In genomic region chr10:29627201-29628105, GRCh38 we compare ENCODE assay signal across 16 cellular contexts. TPM values are rescaled to one million over a fixed set of nuclear protein-coding genes. Genes with fewer than 3 reads are reported as not detected.
A peak's percentile ranks its signal among the peaks of the same experiment; 100 is the strongest.
DNase-seq lines count a peak whose midpoint lies in the region; ATAC-seq, FAIRE-seq and TF ChIP-seq lines count a peak whose summit lies in the region.
"Had no signal": no experiment of that assay in that cellular context is flagged by ENCODE, and none has a peak within 500 bp of the region (broad histone marks: within the 10 kb centered on the region; RNA-seq: fewer than 3 reads in every experiment).

No MANE protein-coding gene starts in this region.

- in situ Hi-C loops in HepG2 (cut with HindIII; ENCODE audit: extremely low pct_ligation_motif_present, low pct_unique_long_range_greater_than_20kb), result no loop called here

- H3K4me1 Mint-ChIP-seq in HFFc6 (ENCODE audit: low read depth) (peaks cover 9% of the 10 kb centered on the region), MCF 10A (ENCODE audit: insufficient read depth, unreplicated experiment) (peaks cover 36% of the 10 kb centered on the region)

- H3K27ac ChIP-seq in A673 (ENCODE audit: low read depth, low read length, poor library complexity, severe bottlenecking), result peak overlapping the region; percentile 18
- no peak overlapping the region for H3K27ac ChIP-seq in HepG2 (ENCODE audit: extremely low read length, insufficient read depth, low read length)
- H3K27ac ChIP-seq: BLaER1, pancreas had no signal

- H3K4me2 ChIP-seq in HepG2 (ENCODE audit: low read depth, low read length), result no peak overlapping the region
- H3K4me2 ChIP-seq: BLaER1 had no signal

- H3K4me3 Mint-ChIP-seq in HFFc6, result no peak overlapping the region
- peak overlapping the region; percentile 53 for H3K4me3 Mint-ChIP-seq in MCF 10A (ENCODE audit: unreplicated experiment)
- H3K4me3 Mint-ChIP-seq: activated CD4-positive, alpha-beta T cell treated with anti-CD3 and anti-CD28 coated beads, Interleukin-2, amount 10 ng/mL, durations not matched to agents 7 days and 5 days; central memory CD8-positive, alpha-beta T cell had no signal

- intact Hi-C loops in A673 (cut with micrococcal nuclease; ENCODE audit: unreplicated experiment) (no loop called here), MCF 10A (cut with micrococcal nuclease) (no loop called here), HepG2 (cut with micrococcal nuclease; ENCODE audit: unreplicated experiment) (no loop called here)

- no peaks in the 10 kb centered on the region; the same call in 1 of the 2 replicates for H4K20me1 ChIP-seq in HepG2 (ENCODE audit: insufficient read depth, low read length)
- H4K20me1 ChIP-seq: BLaER1 had no signal

- H3K27ac Mint-ChIP-seq in HFFc6, result no peak overlapping the region
- peak overlapping the region; percentile 68 for H3K27ac Mint-ChIP-seq in MCF 10A (ENCODE audit: low read depth, unreplicated experiment)
- H3K27ac Mint-ChIP-seq: activated CD4-positive, alpha-beta T cell treated with anti-CD3 and anti-CD28 coated beads, Interleukin-2, amount 10 ng/mL, durations not matched to agents 7 days and 5 days had no signal

- no peaks in the 10 kb centered on the region for H3K36me3 ChIP-seq in A673 (ENCODE audit: insufficient read depth, low read length, poor library complexity, severe bottlenecking)
- H3K36me3 ChIP-seq in HepG2 (replicated peaks in 1 of 2; ENCODE audit: control insufficient read depth in 1 of 2, insufficient read depth in 2 of 2, low read length in 2 of 2), result no peaks in the 10 kb centered on the region
- H3K36me3 ChIP-seq: pancreas had no signal

- no peak for ATAC-seq in HepG2
- ATAC-seq: pancreas had no signal

- no peaks in the 10 kb centered on the region for H3K79me2 ChIP-seq in HepG2 (ENCODE audit: insufficient read depth, low read length)

- no peaks in the 10 kb centered on the region for H3K27me3 ChIP-seq in A673 (replicated peaks; ENCODE audit: insufficient read depth, low read depth, low read length, poor library complexity)
- H3K27me3 ChIP-seq in HepG2 (ENCODE audit: control insufficient read depth in 1 of 2, insufficient read depth in 2 of 2, low read length in 2 of 2), result no peaks in the 10 kb centered on the region
- H3K27me3 ChIP-seq: BLaER1, pancreas had no signal

- H3K9me3 ChIP-seq in A673 (ENCODE audit: low read depth, low read length, poor library complexity, severe bottlenecking), result no peaks in the 10 kb centered on the region
- no peaks in the 10 kb centered on the region for H3K9me3 ChIP-seq in HepG2 (ENCODE audit: low read length)
- H3K9me3 ChIP-seq: BLaER1, pancreas had no signal

- H3K9ac ChIP-seq in HepG2 (ENCODE audit: insufficient read depth, low read depth, low read length), result no peak overlapping the region
- H3K9ac ChIP-seq: BLaER1 had no signal

- peak; percentile 32 for DNase-seq in A673 (ENCODE audit: low spot score)
- peak; percentile 10 for DNase-seq in HFFc6
- DNase-seq in MCF 10A (ENCODE audit: unreplicated experiment), result peak; percentile 41
- DNase-seq in HepG2 (ENCODE audit: low spot score), result no peak
- DNase-seq in NCI-H2227 treated with DMSO at 0.1 percent for 48 hours (lab: John Stamatoyannopoulos, UW), result no peak
- DNase-seq in NCI-H446 treated with DMSO at 0.1 percent for 48 hours (lab: John Stamatoyannopoulos, UW), result no peak
- no peak for DNase-seq in NOMO-1 (lab: John Stamatoyannopoulos, UW; ENCODE audit: unreplicated experiment in 2 of 2)
- no peak for DNase-seq in GM19240 (ENCODE audit: insufficient read length, low spot score)
- DNase-seq: activated CD4-positive, alpha-beta T cell treated with anti-CD3 and anti-CD28 coated beads, Interleukin-2, amount 10 ng/mL, durations not matched to agents 7 days and 5 days; activated effector memory CD4-positive, alpha-beta T cell treated with Interleukin-2 at 50 U/mL for 16 hours; head of caudate nucleus; Kasumi-1; pancreas; substantia nigra had no signal

- WGBS in HepG2 (ENCODE audit: low lambda C conversion rate), result 74% methylated on average over 7 of the region's 7 CpGs

- POLR2A ChIA-PET in A673 (lab: Charles Lee; ENCODE audit: low non-redundant PET), result no interaction called here
- POLR2A ChIA-PET in MCF 10A (lab: Yijun Ruan, JAX), result interaction anchor here (0.8 to 3.9 kb wide), 3 partner anchors 7 to 320 kb away, joined by 3 to 24 read pairs (median 4); partner anchors contain the start of gene SVIL
- POLR2A ChIA-PET in HepG2 (lab: Yijun Ruan, JAX), result interaction anchor here (2.0 kb wide), 1 partner anchor 9 kb away, joined by 11 read pairs; no protein-coding TSS in a partner anchor

- H3K36me3 Mint-ChIP-seq in HFFc6 (ENCODE audit: low read depth) (no peaks in the 10 kb centered on the region), MCF 10A (ENCODE audit: insufficient read depth, unreplicated experiment) (peaks cover 12% of the 10 kb centered on the region)

- H3K27me3 Mint-ChIP-seq in HFFc6 (ENCODE audit: insufficient read depth) (peaks cover 18% of the 10 kb centered on the region), MCF 10A (ENCODE audit: insufficient read depth, unreplicated experiment) (no peaks in the 10 kb centered on the region)
- H3K27me3 Mint-ChIP-seq: activated CD4-positive, alpha-beta T cell treated with anti-CD3 and anti-CD28 coated beads, Interleukin-2, amount 10 ng/mL, durations not matched to agents 7 days and 5 days; central memory CD8-positive, alpha-beta T cell had no signal

- CTCF ChIA-PET in A673 (lab: Charles Lee) (no interaction called here), MCF 10A (lab: Yijun Ruan, JAX) (interaction anchor here (0.6 to 1.2 kb wide), 2 partner anchors 99 to 109 kb away, joined by 4 read pairs; no protein-coding TSS in a partner anchor), HepG2 (lab: Yijun Ruan, JAX; ENCODE audit: low intra/inter-chr PET ratio, low total read pairs) (no interaction called here)

- TF ChIP-seq RAD21 in HepG2 (CRISPR knock-in tag; IDR thresholded peaks at IDR 0.05), result no peak

- no peak for TF ChIP-seq POLR2A in HepG2 (IDR thresholded peaks at IDR 0.05; ENCODE audit: insufficient read depth in 1 of 2, low read depth in 2 of 2, low read length in 2 of 2)

- H2AFZ ChIP-seq in HepG2 (ENCODE audit: low read length), result no peak overlapping the region

- H3K4me1 ChIP-seq in A673 (ENCODE audit: insufficient read depth, low read length, poor library complexity, severe bottlenecking) (peaks cover 24% of the 10 kb centered on the region), HepG2 (ENCODE audit: insufficient read depth, low read length) (peaks cover 45% of the 10 kb centered on the region)

- TF ChIP-seq CTCF in A673 (conservative IDR thresholded peaks at IDR 0.05; ENCODE audit: low read depth, low read length), result no peak
- TF ChIP-seq CTCF in HFFc6 (IDR thresholded peaks at IDR 0.05), result no peak
- no peak for TF ChIP-seq CTCF in MCF 10A (IDR thresholded peaks at IDR 0.05; ENCODE audit: unreplicated experiment)
- no peak for TF ChIP-seq CTCF in HepG2 (CRISPR knock-in tag; IDR thresholded peaks at IDR 0.05)

- TF ChIP-seq EP300 in HepG2 (IDR thresholded peaks at IDR 0.05; ENCODE audit: low read depth in 2 of 2, low read length in 2 of 2), result no peak
- TF ChIP-seq EP300 in HepG2 (CRISPR knock-in tag; IDR thresholded peaks at IDR 0.05; ENCODE audit: borderline replicate concordance), result no peak

- BruUV-seq in A673 (replicated peaks; lab: Mats Ljungman, UMichigan), result TSS peak; percentile 9
- no TSS peak for BruUV-seq in MCF 10A (replicated peaks; lab: Mats Ljungman, UMichigan)
- BruUV-seq in HepG2 (replicated peaks; lab: Mats Ljungman, UMichigan), result no TSS peak

- FAIRE-seq in HepG2 (lab: Jason Lieb, UNC), result no peak
- FAIRE-seq: pancreas had no signal

- H3K4me3 ChIP-seq in A673 (ENCODE audit: low read depth, low read length, poor library complexity, severe bottlenecking) (no peak overlapping the region), HepG2 (replicated peaks in 1 of 3; ENCODE audit: insufficient read depth in 1 of 3, low read depth in 2 of 3, low read length in 3 of 3) (no peak overlapping the region)
- H3K4me3 ChIP-seq: BLaER1, pancreas had no signal

- H3K9me3 Mint-ChIP-seq in HFFc6, result no peaks in the 10 kb centered on the region
- no peaks in the 10 kb centered on the region for H3K9me3 Mint-ChIP-seq in MCF 10A (ENCODE audit: unreplicated experiment)
- H3K9me3 Mint-ChIP-seq: activated CD4-positive, alpha-beta T cell treated with anti-CD3 and anti-CD28 coated beads, Interleukin-2, amount 10 ng/mL, durations not matched to agents 7 days and 5 days; central memory CD8-positive, alpha-beta T cell had no signal

TF ChIP-seq in HepG2, 621 proteins besides CTCF, POLR2A, EP300 and RAD21 (continues in another document):
- TF ChIP-seq ZNF317 (CRISPR knock-in tag; IDR thresholded peaks at IDR 0.05) (no peak), FOXJ3 (CRISPR knock-in tag; IDR thresholded peaks at IDR 0.05; ENCODE audit: borderline replicate concordance) (no peak), ZMYM3 (CRISPR knock-in tag; IDR thresholded peaks at IDR 0.05) (peak; percentile 22; the same call in 1 of the 2 replicates), CEBPB (IDR thresholded peaks at IDR 0.05; ENCODE audit: borderline replicate concordance, low read depth, low read length) (peak; percentile 86; the same call in 1 of the 2 replicates)

RNA-seq across cellular contexts. Expression of gene SVIL, which starts 7.3 kb away (rescaled TPM):
- total RNA-seq in A673 (2021), result 28.0 and 31.9 TPM in 2 replicates
- under 1 TPM; 0.22 to 0.89 (median 0.48) TPM for total RNA-seq in HFFc6 (2021; fragmentation: NEBNext Ultra II Directional; extraction: Animal tissue kit (Norgen Biotek cat#: 25700))
- 43.3 and 51.9 TPM in 2 replicates for total RNA-seq in MCF 10A (2022)
- 4.8 and 12.1 TPM in 2 replicates for total RNA-seq in HepG2 (2016; rRNA removed; fragmentation: Illumina TruSeq; extraction: Trizol)
- 0.97 and 1.0 TPM in 2 replicates for total RNA-seq in HepG2 (2016; cell fraction: cytosol; rRNA removed; fragmentation: Illumina TruSeq; extraction: Trizol; ENCODE audit: low read depth)
- total RNA-seq in HepG2 (2016; cell fraction: insoluble cytoplasmic fraction; rRNA removed; fragmentation: Illumina TruSeq; extraction: Trizol), result 3.3 and 10.0 TPM in 2 replicates
- total RNA-seq in HepG2 (2016; cell fraction: membrane; rRNA removed; fragmentation: Illumina TruSeq; extraction: Trizol), result 1.7 and 3.2 TPM in 2 replicates
- 20.3 and 24.1 TPM in 2 replicates for total RNA-seq in HepG2 (2016; cell fraction: nucleus; rRNA removed; fragmentation: Illumina TruSeq; extraction: Trizol)
- polyA plus RNA-seq in HepG2 (2011; rRNA removed), result 3.8 and 3.9 TPM in 2 replicates
- polyA plus RNA-seq in HepG2 (2011; cell fraction: cytosol; rRNA removed), result 2.1 and 2.3 TPM in 2 replicates
- polyA plus RNA-seq in HepG2 (2011; cell fraction: nucleus; rRNA removed), result 14.8 and 16.4 TPM in 2 replicates
- 4.0 and 4.8 TPM in 2 replicates for polyA plus RNA-seq in HepG2 (2012)
- polyA plus RNA-seq in HepG2 (2016; cell fraction: cytosol; fragmentation: Illumina TruSeq; extraction: Trizol; ENCODE audit: low read depth), result 0.19 and 0.84 TPM in 2 replicates
- polyA plus RNA-seq in HepG2 (2016; cell fraction: insoluble cytoplasmic fraction; fragmentation: Illumina TruSeq; extraction: Trizol; ENCODE audit: low read depth), result 2.5 and 3.2 TPM in 2 replicates
- polyA plus RNA-seq in HepG2 (2016; cell fraction: membrane; fragmentation: Illumina TruSeq; extraction: Trizol; ENCODE audit: low read depth), result 0.45 and 0.66 TPM in 2 replicates
- polyA plus RNA-seq in HepG2 (2016; cell fraction: nucleus; fragmentation: Illumina TruSeq; extraction: Trizol; ENCODE audit: insufficient read depth, low read depth), result 13.7 TPM in 2 replicates
- polyA minus RNA-seq in HepG2 (2011; rRNA and poly(A)+ RNA removed; ENCODE audit: low replicate concordance), result 7.7 and 11.4 TPM in 2 replicates
- polyA minus RNA-seq in HepG2 (2011; cell fraction: cytosol; rRNA and poly(A)+ RNA removed), result 4.8 and 7.2 TPM in 2 replicates
- polyA minus RNA-seq in HepG2 (2011; cell fraction: nucleus; rRNA and poly(A)+ RNA removed), result 30.3 and 30.4 TPM in 2 replicates

Comparison
In these comparisons a context has a peak if more than half of its experiments do, and no peak if none do; other contexts are left out.
1. DNase-seq: peak in A673 (single experiment), HFFc6 (single experiment) and MCF 10A (single experiment); none in HepG2 (single experiment), NCI-H2227 treated with DMSO at 0.1 percent for 48 hours (single experiment), NCI-H446 treated with DMSO at 0.1 percent for 48 hours (single experiment), NOMO-1 (0 of 2) and GM19240 (single experiment).